ENCODE assay signal across 1 cellular context in the genomic region with DNA sequence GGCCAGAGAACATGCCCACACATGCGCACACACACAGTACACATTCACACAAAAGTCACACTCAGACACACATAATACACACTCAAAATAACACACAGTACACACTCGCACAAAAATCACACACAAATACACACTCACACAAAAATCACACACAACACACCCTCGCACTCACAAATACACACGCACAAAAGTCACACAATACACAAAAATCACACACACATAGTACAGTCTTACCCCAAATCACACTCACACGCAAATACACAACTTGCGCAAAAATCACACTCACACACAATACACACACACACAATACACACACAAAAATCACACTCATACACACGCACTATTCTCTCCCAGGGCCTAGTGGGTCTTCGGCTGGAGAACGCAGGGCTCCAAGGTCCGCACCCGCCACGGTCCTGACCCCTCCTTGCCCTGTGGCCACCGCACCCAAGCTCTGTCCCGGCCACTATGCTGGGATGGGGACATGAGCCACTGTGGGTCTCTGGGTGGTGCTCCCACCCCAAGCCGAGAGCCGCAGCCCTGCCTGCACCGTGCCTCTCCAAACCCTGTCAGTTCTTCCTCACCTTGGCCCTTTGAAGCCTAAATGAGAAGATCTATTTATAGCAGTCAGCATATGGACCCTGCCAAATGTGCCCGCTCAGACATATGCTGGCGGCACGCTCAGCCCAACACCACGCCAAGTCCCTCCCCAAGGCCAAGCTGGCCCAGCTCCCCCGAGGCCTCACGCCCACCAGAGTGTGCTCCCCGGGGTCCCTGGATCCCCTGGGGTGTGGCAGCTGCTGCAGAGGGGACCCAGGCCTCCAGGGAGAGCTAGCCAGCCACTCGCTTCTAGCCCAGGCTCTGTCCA.
TF ChIP-seq lines count a peak whose summit lies in the region.

No MANE protein-coding gene starts in this region.

TF ChIP-seq in HEK293, 187 proteins besides CTCF, POLR2A, EP300 and RAD21 (continued from another document):
- TF ChIP-seq, protein P1, sequence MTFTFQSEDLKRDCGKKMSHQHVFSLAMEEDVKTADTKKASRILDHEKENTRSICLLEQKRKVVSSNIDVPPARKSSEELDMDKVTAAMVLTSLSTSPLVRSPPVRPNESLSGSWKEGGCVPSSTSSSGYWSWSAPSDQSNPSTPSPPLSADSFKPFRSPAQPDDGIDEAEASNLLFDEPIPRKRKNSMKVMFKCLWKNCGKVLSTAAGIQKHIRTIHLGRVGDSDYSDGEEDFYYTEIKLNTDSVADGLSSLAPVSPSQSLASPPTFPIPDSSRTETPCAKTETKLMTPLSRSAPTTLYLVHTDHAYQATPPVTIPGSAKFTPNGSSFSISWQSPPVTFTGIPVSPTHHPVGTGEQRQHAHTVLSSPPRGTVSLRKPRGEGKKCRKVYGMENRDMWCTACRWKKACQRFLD (tag by site-specific recombination; IDR thresholded peaks at IDR 0.05), result no peak
- TF ChIP-seq ZNF146 (tag by site-specific recombination; IDR thresholded peaks at IDR 0.05) (no peak), YY1 (tag by site-specific recombination; IDR thresholded peaks at IDR 0.05) (no peak)
- TF ChIP-seq, protein P2, sequence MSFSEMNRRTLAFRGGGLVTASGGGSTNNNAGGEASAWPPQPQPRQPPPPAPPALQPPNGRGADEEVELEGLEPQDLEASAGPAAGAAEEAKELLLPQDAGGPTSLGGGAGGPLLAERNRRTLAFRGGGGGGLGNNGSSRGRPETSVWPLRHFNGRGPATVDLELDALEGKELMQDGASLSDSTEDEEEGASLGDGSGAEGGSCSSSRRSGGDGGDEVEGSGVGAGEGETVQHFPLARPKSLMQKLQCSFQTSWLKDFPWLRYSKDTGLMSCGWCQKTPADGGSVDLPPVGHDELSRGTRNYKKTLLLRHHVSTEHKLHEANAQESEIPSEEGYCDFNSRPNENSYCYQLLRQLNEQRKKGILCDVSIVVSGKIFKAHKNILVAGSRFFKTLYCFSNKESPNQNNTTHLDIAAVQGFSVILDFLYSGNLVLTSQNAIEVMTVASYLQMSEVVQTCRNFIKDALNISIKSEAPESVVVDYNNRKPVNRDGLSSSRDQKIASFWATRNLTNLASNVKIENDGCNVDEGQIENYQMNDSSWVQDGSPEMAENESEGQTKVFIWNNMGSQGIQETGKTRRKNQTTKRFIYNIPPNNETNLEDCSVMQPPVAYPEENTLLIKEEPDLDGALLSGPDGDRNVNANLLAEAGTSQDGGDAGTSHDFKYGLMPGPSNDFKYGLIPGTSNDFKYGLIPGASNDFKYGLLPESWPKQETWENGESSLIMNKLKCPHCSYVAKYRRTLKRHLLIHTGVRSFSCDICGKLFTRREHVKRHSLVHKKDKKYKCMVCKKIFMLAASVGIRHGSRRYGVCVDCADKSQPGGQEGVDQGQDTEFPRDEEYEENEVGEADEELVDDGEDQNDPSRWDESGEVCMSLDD (tag by site-specific recombination; IDR thresholded peaks at IDR 0.05), result no peak
- TF ChIP-seq, protein P3, sequence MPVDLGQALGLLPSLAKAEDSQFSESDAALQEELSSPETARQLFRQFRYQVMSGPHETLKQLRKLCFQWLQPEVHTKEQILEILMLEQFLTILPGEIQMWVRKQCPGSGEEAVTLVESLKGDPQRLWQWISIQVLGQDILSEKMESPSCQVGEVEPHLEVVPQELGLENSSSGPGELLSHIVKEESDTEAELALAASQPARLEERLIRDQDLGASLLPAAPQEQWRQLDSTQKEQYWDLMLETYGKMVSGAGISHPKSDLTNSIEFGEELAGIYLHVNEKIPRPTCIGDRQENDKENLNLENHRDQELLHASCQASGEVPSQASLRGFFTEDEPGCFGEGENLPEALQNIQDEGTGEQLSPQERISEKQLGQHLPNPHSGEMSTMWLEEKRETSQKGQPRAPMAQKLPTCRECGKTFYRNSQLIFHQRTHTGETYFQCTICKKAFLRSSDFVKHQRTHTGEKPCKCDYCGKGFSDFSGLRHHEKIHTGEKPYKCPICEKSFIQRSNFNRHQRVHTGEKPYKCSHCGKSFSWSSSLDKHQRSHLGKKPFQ (tag by site-specific recombination; IDR thresholded peaks at IDR 0.05), result peak; percentile 77
- TF ChIP-seq, protein P4, sequence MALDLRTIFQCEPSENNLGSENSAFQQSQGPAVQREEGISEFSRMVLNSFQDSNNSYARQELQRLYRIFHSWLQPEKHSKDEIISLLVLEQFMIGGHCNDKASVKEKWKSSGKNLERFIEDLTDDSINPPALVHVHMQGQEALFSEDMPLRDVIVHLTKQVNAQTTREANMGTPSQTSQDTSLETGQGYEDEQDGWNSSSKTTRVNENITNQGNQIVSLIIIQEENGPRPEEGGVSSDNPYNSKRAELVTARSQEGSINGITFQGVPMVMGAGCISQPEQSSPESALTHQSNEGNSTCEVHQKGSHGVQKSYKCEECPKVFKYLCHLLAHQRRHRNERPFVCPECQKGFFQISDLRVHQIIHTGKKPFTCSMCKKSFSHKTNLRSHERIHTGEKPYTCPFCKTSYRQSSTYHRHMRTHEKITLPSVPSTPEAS (tag by site-specific recombination; IDR thresholded peaks at IDR 0.05), result peak; percentile 28; the same call in 1 of the 2 replicates
TF ChIP-seq in HEK293: peak in this region for 2.
